15 cellular contexts compared by ENCODE assay signal in genomic region chr16:68000450-68000849, GRCh38. TPM values are rescaled to one million over a fixed set of nuclear protein-coding genes. Genes with fewer than 3 reads are reported as not detected.
DNase-seq lines count a peak whose midpoint lies in the region; ATAC-seq and TF ChIP-seq lines count a peak whose summit lies in the region.
"Had no signal": no experiment of that assay in that cellular context is flagged by ENCODE, and none has a peak within 500 bp of the region (broad histone marks: within the 10 kb centered on the region; RNA-seq: fewer than 3 reads in every experiment).

No MANE protein-coding gene starts in this region.

- no peaks in the 10 kb centered on the region for H3K9me3 Mint-ChIP-seq in CD4-positive, alpha-beta memory T cell
- H3K9me3 Mint-ChIP-seq: brain had no signal

- H3K27ac Mint-ChIP-seq in CD4-positive, alpha-beta memory T cell: peak overlapping the region; percentile 84 to 99 (median 95)
- H3K27ac Mint-ChIP-seq: brain had no signal

- no peak for TF ChIP-seq CTCF in OCI-LY7 (conservative IDR thresholded peaks at IDR 0.05; ENCODE audit: low read length)

- peak overlapping the region; percentile 63 for H3K4me2 ChIP-seq in OCI-LY7 (ENCODE audit: low read length)

- H3K4me3 ChIP-seq in CD4-positive, alpha-beta memory T cell (ENCODE audit: low read length in 2 of 2): peak overlapping the region in 1 of 2 donors; percentile 41
- peak overlapping the region; percentile 14 for H3K4me3 ChIP-seq in OCI-LY7 (ENCODE audit: low read depth, low read length, poor library complexity, severe bottlenecking)
- H3K4me3 ChIP-seq: esophagus squamous epithelium, GM12878 had no signal

- no TSS peak for BruUV-seq in OCI-LY7 (replicated peaks; lab: Mats Ljungman, UMichigan)

- H3K27me3 ChIP-seq in CD4-positive, alpha-beta memory T cell (ENCODE audit: insufficient read depth, low read length): no peaks in the 10 kb centered on the region
- H3K27me3 ChIP-seq: esophagus squamous epithelium had no signal

- no peaks in the 10 kb centered on the region for H3K27me3 Mint-ChIP-seq in CD4-positive, alpha-beta memory T cell

- no peaks in the 10 kb centered on the region for H3K9me3 ChIP-seq in CD4-positive, alpha-beta memory T cell (ENCODE audit: control insufficient read depth in 1 of 2, low read length in 2 of 2)
- no peaks in the 10 kb centered on the region for H3K9me3 ChIP-seq in OCI-LY7 (ENCODE audit: low read length)
- H3K9me3 ChIP-seq: esophagus squamous epithelium had no signal

- peaks cover 0 to 2% of the 10 kb centered on the region in 2 donors for H3K36me3 Mint-ChIP-seq in CD4-positive, alpha-beta memory T cell
- H3K36me3 Mint-ChIP-seq: brain had no signal

- peaks cover 33 to 78% (median 54%) of the 10 kb centered on the region in 4 donors for H3K4me1 Mint-ChIP-seq in CD4-positive, alpha-beta memory T cell
- H3K4me1 Mint-ChIP-seq: brain had no signal

- H3K79me2 ChIP-seq in OCI-LY7 (ENCODE audit: insufficient read depth, low read depth, low read length): no peaks in the 10 kb centered on the region

- intact Hi-C loops in CD4-positive, alpha-beta memory T cell (cut with micrococcal nuclease): no loop called here
- intact Hi-C loops in OCI-LY7 (cut with micrococcal nuclease; ENCODE audit: unreplicated experiment): no loop called here

- peak overlapping the region; percentile 84 to 96 (median 88) for H3K4me3 Mint-ChIP-seq in CD4-positive, alpha-beta memory T cell
- H3K4me3 Mint-ChIP-seq: brain had no signal

- POLR2A ChIA-PET in CD4-positive, alpha-beta memory T cell (lab: Charles Lee; ENCODE audit: partially characterized antibody): interaction anchor here (0.7 to 6.2 kb wide), 21 partner anchors 8 to 463 kb away, joined by 3 to 95 read pairs (median 4); partner anchors contain the start of genes CTCF, DDX28, DPEP2NB and DUS2
- POLR2A ChIA-PET in OCI-LY7 (lab: Charles Lee): interaction anchor here (1.4 to 3.9 kb wide), 3 partner anchors 8 to 22 kb away, joined by 4 to 21 read pairs (median 6); partner anchors contain the start of genes DDX28 and DUS2

- CTCF ChIA-PET in CD4-positive, alpha-beta memory T cell (lab: Charles Lee; ENCODE audit: partially characterized antibody): interaction anchor here (0.9 to 6.5 kb wide), 3 partner anchors 19 to 40 kb away, joined by 3 to 45 read pairs (median 39); partner anchors contain the start of genes DDX28 and DUS2
- CTCF ChIA-PET in OCI-LY7 (lab: Charles Lee; ENCODE audit: unreplicated experiment): no interaction called here

- H3K9me2 ChIP-seq in OCI-LY7 (ENCODE audit: insufficient read depth, low read length): no peaks in the 10 kb centered on the region

- no peaks in the 10 kb centered on the region for H3K36me3 ChIP-seq in CD4-positive, alpha-beta memory T cell (ENCODE audit: insufficient read depth, low read length)
- no peaks in the 10 kb centered on the region for H3K36me3 ChIP-seq in OCI-LY7 (ENCODE audit: insufficient read depth, low read length)
- H3K36me3 ChIP-seq: esophagus squamous epithelium had no signal

- peak overlapping the region; percentile 84 for H2AFZ ChIP-seq in OCI-LY7 (ENCODE audit: low read length)

- H3K27ac ChIP-seq in CD4-positive, alpha-beta memory T cell (ENCODE audit: low read depth, low read length): peak overlapping the region; percentile 60
- peak overlapping the region; percentile 34 for H3K27ac ChIP-seq in OCI-LY7 (ENCODE audit: low read depth, low read length, poor library complexity, severe bottlenecking)

- ATAC-seq in esophagus mucosa: peak; percentile 11
- ATAC-seq in HG03457 (IDR thresholded peaks at IDR 0.05; ENCODE audit: unreplicated experiment): no peak
- ATAC-seq in GM21526 (IDR thresholded peaks at IDR 0.05; ENCODE audit: low FRiP score, unreplicated experiment): no peak

- H3K4me1 ChIP-seq in CD4-positive, alpha-beta memory T cell (ENCODE audit: insufficient read depth, low read length): peaks cover 82% of the 10 kb centered on the region
- peaks cover 20% of the 10 kb centered on the region for H3K4me1 ChIP-seq in OCI-LY7 (ENCODE audit: insufficient read depth, low read length, poor library complexity, severe bottlenecking)

- DNase-seq in CD4-positive, alpha-beta memory T cell: peak in 2 of 5 donors; percentile 19 to 31
- DNase-seq in OCI-LY7 (ENCODE audit: low spot score) (no peak), pons (ENCODE audit: low spot score) (peak; percentile 9), NCI-H1048 (lab: John Stamatoyannopoulos, UW) (no peak)
- DNase-seq in stimulated activated CD8-positive, alpha-beta memory T cell treated with anti-CD3 and anti-CD28 coated beads, Interleukin-4, amount 100 ng/mL, for 48 hours: no peak
- DNase-seq: esophagus squamous epithelium, NCI-H1092, NCI-H510A treated with DMSO at 0.1 percent for 48 hours, nucleus accumbens, trophoblast cell had no signal

- no peaks in the 10 kb centered on the region for H4K20me1 ChIP-seq in OCI-LY7 (ENCODE audit: insufficient read depth, low read length)

RNA-seq across cellular contexts. Expression of gene DPEP2, which starts 1.2 kb away (rescaled TPM):
- total RNA-seq in CD4-positive, alpha-beta memory T cell: 100 to 1,000 TPM; 106 to 119 TPM
- 10 to 100 TPM; 46.9 to 58.8 TPM for polyA plus RNA-seq in CD4-positive, alpha-beta memory T cell
- total RNA-seq in OCI-LY7 (2014; rRNA removed; shearing (Covaris generic)): 0.13 and 0.22 TPM in 2 replicates
- total RNA-seq in OCI-LY7 (2022): 0.23 and 0.37 TPM in 2 replicates
- 0.68 TPM for total RNA-seq in esophagus mucosa

RNA-seq across cellular contexts. Expression of gene DPEP2NB, which starts 15.3 kb away (rescaled TPM):
- total RNA-seq in CD4-positive, alpha-beta memory T cell: not detected
- not detected for polyA plus RNA-seq in CD4-positive, alpha-beta memory T cell
- 0.72 TPM in 1 of 2 replicates, not detected in the other for total RNA-seq in OCI-LY7 (2014; rRNA removed; shearing (Covaris generic))
- total RNA-seq in OCI-LY7 (2022) (not detected in 2 replicates), esophagus mucosa (not detected)
- total RNA-seq: esophagus squamous epithelium, GM12878 had no signal
- polyA plus RNA-seq: GM12878 had no signal

RNA-seq across cellular contexts. Expression of gene DPEP3, which starts 20.2 kb away (rescaled TPM):
- total RNA-seq in CD4-positive, alpha-beta memory T cell: 1 to 10 TPM in 1 of 2 experiments, under 1 TPM in 1; 0.91 to 1.2 TPM
- polyA plus RNA-seq in CD4-positive, alpha-beta memory T cell: not detected
- total RNA-seq in OCI-LY7 (2014; rRNA removed; shearing (Covaris generic)): not detected in 2 replicates
- not detected in 2 replicates for total RNA-seq in OCI-LY7 (2022)
- total RNA-seq in esophagus mucosa: 0.08 TPM
- total RNA-seq: esophagus squamous epithelium, GM12878 had no signal
- polyA plus RNA-seq: GM12878 had no signal

RNA-seq across cellular contexts. Expression of gene DDX28, which starts 22.6 kb away (rescaled TPM):
- 10 to 100 TPM; 16.1 to 17.0 TPM for total RNA-seq in CD4-positive, alpha-beta memory T cell
- 10 to 100 TPM; 36.0 to 55.8 TPM for polyA plus RNA-seq in CD4-positive, alpha-beta memory T cell
- total RNA-seq in OCI-LY7 (2014; rRNA removed; shearing (Covaris generic)): 27.9 and 31.4 TPM in 2 replicates
- total RNA-seq in OCI-LY7 (2022) (16.9 and 18.1 TPM in 2 replicates), esophagus mucosa (12.1 TPM)

RNA-seq across cellular contexts. Expression of gene DUS2, which starts 22.6 kb away (rescaled TPM):
- 10 to 100 TPM; 13.8 to 14.6 TPM for total RNA-seq in CD4-positive, alpha-beta memory T cell
- 10 to 100 TPM in 1 of 2 donors, 1 to 10 TPM in 1; 9.0 to 11.9 TPM for polyA plus RNA-seq in CD4-positive, alpha-beta memory T cell
- total RNA-seq in OCI-LY7 (2014; rRNA removed; shearing (Covaris generic)): 19.9 and 20.7 TPM in 2 replicates
- total RNA-seq in OCI-LY7 (2022): 32.4 and 34.7 TPM in 2 replicates
- 17.4 TPM for total RNA-seq in esophagus mucosa

Comparison
In these comparisons a context has a peak if more than half of its experiments do, and no peak if none do; other contexts are left out.
1. RNA of gene DPEP2, which starts 1.2 kb away (total RNA-seq): 106 to 119 TPM in CD4-positive, alpha-beta memory T cell; 0.68 TPM in esophagus mucosa (single experiment) and 0.13 to 0.37 TPM in OCI-LY7; every median in the first group is over 10 times any median in the second.